In genomic region chr1:20663365-20663764, GRCh38 we compare ENCODE assay signal across 3 cellular contexts.
TF ChIP-seq lines count a peak whose summit lies in the region.

No MANE protein-coding gene starts in this region.

TF ChIP-seq in SK-N-SH, 30 proteins besides CTCF, POLR2A, EP300 and RAD21:
- TF ChIP-seq PBX3 (IDR thresholded peaks at IDR 0.05) (no peak), EZH2phosphoT487 (IDR thresholded peaks at IDR 0.05; ENCODE audit: borderline replicate concordance, low read depth) (no peak), GABPA (IDR thresholded peaks at IDR 0.05; ENCODE audit: low read depth) (no peak), RXRA (IDR thresholded peaks at IDR 0.05; ENCODE audit: borderline replicate concordance, low read depth) (no peak), MAX (IDR thresholded peaks at IDR 0.05; ENCODE audit: low read depth) (no peak), MXI1 (IDR thresholded peaks at IDR 0.05; ENCODE audit: low read depth, low read length) (no peak), POLR2AphosphoS5 (IDR thresholded peaks at IDR 0.05; ENCODE audit: low read depth, low read length) (no peak), MEF2A (IDR thresholded peaks at IDR 0.05; ENCODE audit: borderline replicate concordance, low read depth) (no peak), GATA2 (CRISPR knock-in tag; IDR thresholded peaks at IDR 0.05) (no peak), REST (IDR thresholded peaks at IDR 0.05; ENCODE audit: low read depth, low read length) (no peak), YY1 (IDR thresholded peaks at IDR 0.05; ENCODE audit: low read depth) (no peak)

TF ChIP-seq in SK-N-SH treated with all-trans-retinoic acid at 6 μM for 48 hours, 23 proteins besides CTCF, POLR2A, EP300 and RAD21:
- no peak for TF ChIP-seq PPARA (CRISPR knock-in tag; IDR thresholded peaks at IDR 0.05; ENCODE audit: borderline replicate concordance)
- no peak for TF ChIP-seq ZNF565 (CRISPR knock-in tag; conservative IDR thresholded peaks at IDR 0.05; ENCODE audit: low read depth)
- no peak for TF ChIP-seq RARB (CRISPR knock-in tag; IDR thresholded peaks at IDR 0.05)
- TF ChIP-seq POU6F1 (CRISPR knock-in tag; IDR thresholded peaks at IDR 0.05; ENCODE audit: borderline replicate concordance, low read depth) = no peak
- no peak for TF ChIP-seq ZFP3 (CRISPR knock-in tag; IDR thresholded peaks at IDR 0.05)
- no peak for TF ChIP-seq ARNTL (CRISPR knock-in tag; IDR thresholded peaks at IDR 0.05; ENCODE audit: borderline replicate concordance, low read depth)
- TF ChIP-seq ZC3H10 (CRISPR knock-in tag; IDR thresholded peaks at IDR 0.05) = no peak

TF ChIP-seq in K562, 482 proteins besides CTCF, POLR2A, EP300 and RAD21:
- TF ChIP-seq CBFA2T2 (conservative IDR thresholded peaks at IDR 0.05) (no peak), ZBTB11 (CRISPR knock-in tag; IDR thresholded peaks at IDR 0.05) (no peak), ZNF124 (CRISPR knock-in tag; IDR thresholded peaks at IDR 0.05) (no peak), NFIC (IDR thresholded peaks at IDR 0.05) (0 out of 2 replicates have a peak, but pooled peaks have one; percentile 6), HNRNPH1 (optimal IDR thresholded peaks at IDR 0.05; ENCODE audit: low read depth, low read length) (no peak), RCOR1 (IDR thresholded peaks at IDR 0.05; ENCODE audit: borderline replicate concordance in 1 of 2, low read depth in 2 of 2, low read length in 2 of 2) (peak in 1 of 2 experiments; percentile 72; a peak in 2 of 4 replicates), RBM25 (IDR thresholded peaks at IDR 0.05; ENCODE audit: low read depth, low read length, severe bottlenecking) (peak; percentile 87), ETV5 (CRISPR knock-in tag; IDR thresholded peaks at IDR 0.05; ENCODE audit: low read depth) (no peak), CTCFL (IDR thresholded peaks at IDR 0.05; ENCODE audit: borderline replicate concordance, insufficient read depth, low read depth, low read length, poor library complexity, severe bottlenecking) (peak; percentile 72), TAF7 (tag; IDR thresholded peaks at IDR 0.05) (no peak), BCOR (IDR thresholded peaks at IDR 0.05) (peak; percentile 51; the same call in 1 of the 2 replicates), ZNF518B (CRISPR knock-in tag; IDR thresholded peaks at IDR 0.05) (no peak), ESRRA (IDR thresholded peaks at IDR 0.05; ENCODE audit: borderline replicate concordance, low read depth) (peak; percentile 84)
